Comparison of ENCODE assay signal across 17 cellular contexts in the genomic region with DNA sequence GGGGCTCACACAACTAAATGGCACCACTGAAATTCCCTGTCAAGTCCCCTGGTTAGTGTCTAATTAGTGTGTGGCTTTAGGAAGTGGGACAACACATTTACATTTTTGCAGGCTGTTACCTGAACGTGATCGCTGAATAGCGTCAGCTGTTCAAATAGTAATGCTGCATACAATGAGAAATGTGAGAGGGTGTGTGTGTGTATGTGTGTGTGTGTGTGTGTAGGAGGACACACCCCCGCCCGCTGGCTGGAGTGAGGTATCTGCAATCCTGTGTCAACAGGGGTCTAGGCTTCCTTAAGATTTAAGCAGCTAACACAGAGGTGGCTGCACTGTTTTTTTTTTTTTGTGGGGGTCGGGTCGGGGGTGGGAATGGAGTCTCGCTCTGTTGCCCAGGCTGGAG. TPM values are rescaled to one million over a fixed set of nuclear protein-coding genes. Genes with fewer than 3 reads are reported as not detected.
DNase-seq lines count a peak whose midpoint lies in the region; TF ChIP-seq lines count a peak whose summit lies in the region.
"Had no signal": no experiment of that assay in that cellular context is flagged by ENCODE, and none has a peak within 500 bp of the region (broad histone marks: within the 10 kb centered on the region; RNA-seq: fewer than 3 reads in every experiment).

No MANE protein-coding gene starts in this region.

- no peak overlapping the region for H2AFZ ChIP-seq in hepatocyte

- H3K9me3 ChIP-seq in hepatocyte (ENCODE audit: low read depth), result no peaks in the 10 kb centered on the region
- H3K9me3 ChIP-seq: ovary had no signal

- DNase-seq in COLO668 (lab: John Stamatoyannopoulos, UW; ENCODE audit: unreplicated experiment) (peak; percentile 89), NCI-H146 (lab: John Stamatoyannopoulos, UW) (peak; percentile 87), NCI-H69 (lab: John Stamatoyannopoulos, UW) (peak; percentile 84), hepatocyte (ENCODE audit: low spot score) (peak; percentile 62), ecto neural progenitor cell (ENCODE audit: low spot score) (no peak), iPS-NIHi7 (ENCODE audit: extremely low spot score) (no peak), dermis blood vessel endothelial cell (no peak)
- no peak for DNase-seq in stimulated activated CD4-positive, alpha-beta T cell treated with anti-CD3 and anti-CD28 coated beads, Interleukin-1b, Interleukin-23, amount 100 ng/mL, for 48 hours
- DNase-seq: activated effector memory CD4-positive, alpha-beta T cell treated with anti-CD3 and anti-CD28 coated beads, Interleukin-2, amount 50 U/mL, for 16 hours; CD4-positive, alpha-beta memory T cell; erythroblast; glutamatergic neuron; NCI-H1694; ovary; small intestine; SW 1271 had no signal

- 50% methylated on average over 8 of the region's 8 CpGs for WGBS in hepatocyte (ENCODE audit: low lambda C conversion rate, missing lambda C conversion rate)

- H4K20me1 ChIP-seq in hepatocyte (ENCODE audit: insufficient read depth, poor library complexity, severe bottlenecking), result no peaks in the 10 kb centered on the region

- no peaks in the 10 kb centered on the region for H3K9me2 ChIP-seq in hepatocyte (replicated peaks; ENCODE audit: insufficient read depth)

- H3K27me3 ChIP-seq in hepatocyte, result peaks cover 12% of the 10 kb centered on the region
- H3K27me3 ChIP-seq: ovary had no signal

- no peaks in the 10 kb centered on the region for H3K4me1 ChIP-seq in hepatocyte (ENCODE audit: insufficient read depth)

- no peaks in the 10 kb centered on the region for H3K36me3 ChIP-seq in hepatocyte (replicated peaks; ENCODE audit: insufficient read depth, low read depth)
- H3K36me3 ChIP-seq: ovary had no signal

- H3K79me2 ChIP-seq in hepatocyte, result no peaks in the 10 kb centered on the region

- H3K4me2 ChIP-seq in hepatocyte, result no peak overlapping the region

- TF ChIP-seq CTCF in hepatocyte (IDR thresholded peaks at IDR 0.05; ENCODE audit: poor library complexity), result no peak

- no peak overlapping the region for H3K27ac ChIP-seq in hepatocyte
- H3K27ac ChIP-seq: ovary had no signal

- no peak overlapping the region for H3K4me3 ChIP-seq in hepatocyte
- H3K4me3 ChIP-seq: ovary had no signal

RNA-seq across cellular contexts. Expression of a gene that starts 4.8 kb away (rescaled TPM):
- 13.3 and 16.8 TPM in 2 replicates for total RNA-seq in hepatocyte
- 26.0 and 26.4 TPM in 2 replicates for polyA plus RNA-seq in hepatocyte
- not detected in 2 replicates for total RNA-seq in dermis blood vessel endothelial cell
- total RNA-seq: activated CD8-positive, alpha-beta memory T cell treated with anti-CD3 and anti-CD28 coated beads for 36 hours; CD4-positive, alpha-beta memory T cell had no signal
- polyA plus RNA-seq: CD4-positive, alpha-beta memory T cell had no signal

Comparison
In these comparisons a context has a peak if more than half of its experiments do, and no peak if none do; other contexts are left out.
1. DNase-seq: peak in COLO668 (single experiment), NCI-H146 (single experiment), NCI-H69 (single experiment) and hepatocyte (single experiment); none in ecto neural progenitor cell (single experiment), iPS-NIHi7 (single experiment), stimulated activated CD4-positive, alpha-beta T cell treated with anti-CD3 and anti-CD28 coated beads, Interleukin-1b, Interleukin-23, amount 100 ng/mL, for 48 hours (single experiment) and dermis blood vessel endothelial cell (single experiment).
2. RNA of a gene that starts 4.8 kb away (total RNA-seq): 13.3 to 16.8 TPM in hepatocyte; not detected in dermis blood vessel endothelial cell; every median in the first group is over 10 times any median in the second.